In genomic region chr12:75571651-75572050, GRCh38 we compare ENCODE assay signal across 18 cellular contexts.
"Had no signal": no experiment of that assay in that cellular context is flagged by ENCODE, and none has a peak within 500 bp of the region (broad histone marks: within the 10 kb centered on the region; RNA-seq: fewer than 3 reads in every experiment).

No MANE protein-coding gene starts in this region.

- H3K36me3 Mint-ChIP-seq: activated naive CD4-positive, alpha-beta T cell treated with anti-CD3 and anti-CD28 coated beads, Interleukin-2, amount 10 ng/mL, durations not matched to agents 7 days and 5 days; naive B cell; neural progenitor cell had no signal

- H3K9me3 ChIP-seq: thoracic aorta, upper lobe of left lung had no signal

- H3K4me3 Mint-ChIP-seq: activated B cell treated with CpG ODN at 0.5 μM for 24 hours; activated CD4-positive, alpha-beta T cell treated with anti-CD3 and anti-CD28 coated beads for 36 hours; activated naive CD4-positive, alpha-beta T cell treated with anti-CD3 and anti-CD28 coated beads, Interleukin-2, amount 10 ng/mL, durations not matched to agents 7 days and 5 days; dendritic cell treated with granulocyte-macrophage colony-stimulating factor and Interleukin-4, amounts not matched to agents 40 ng/mL and 50 ng/mL, for 4 days; naive B cell; neural progenitor cell had no signal

- H3K27me3 Mint-ChIP-seq: dendritic cell treated with granulocyte-macrophage colony-stimulating factor and Interleukin-4, amounts not matched to agents 40 ng/mL and 50 ng/mL, for 4 days had no signal

- ATAC-seq: activated CD4-positive, alpha-beta T cell treated with anti-CD3 and anti-CD28 coated beads for 36 hours; left cardiac atrium had no signal

- H3K4me3 ChIP-seq: neural progenitor cell, thoracic aorta, upper lobe of left lung had no signal

- H3K27ac Mint-ChIP-seq: activated B cell treated with CpG ODN at 0.5 μM for 24 hours; activated CD4-positive, alpha-beta T cell treated with anti-CD3 and anti-CD28 coated beads for 36 hours; activated naive CD4-positive, alpha-beta T cell treated with anti-CD3 and anti-CD28 coated beads, Interleukin-2, amount 10 ng/mL, durations not matched to agents 7 days and 5 days; dendritic cell treated with granulocyte-macrophage colony-stimulating factor and Interleukin-4, amounts not matched to agents 40 ng/mL and 50 ng/mL, for 4 days; naive B cell; neural progenitor cell had no signal

- H3K4me1 Mint-ChIP-seq: activated B cell treated with CpG ODN at 0.5 μM for 24 hours; activated CD4-positive, alpha-beta T cell treated with anti-CD3 and anti-CD28 coated beads for 36 hours; activated naive CD4-positive, alpha-beta T cell treated with anti-CD3 and anti-CD28 coated beads, Interleukin-2, amount 10 ng/mL, durations not matched to agents 7 days and 5 days had no signal

- H3K9me3 Mint-ChIP-seq: activated B cell treated with CpG ODN at 0.5 μM for 24 hours; activated naive CD4-positive, alpha-beta T cell treated with anti-CD3 and anti-CD28 coated beads, Interleukin-2, amount 10 ng/mL, durations not matched to agents 7 days and 5 days; dendritic cell treated with granulocyte-macrophage colony-stimulating factor and Interleukin-4, amounts not matched to agents 40 ng/mL and 50 ng/mL, for 4 days; naive B cell had no signal

- H3K27me3 ChIP-seq: neural progenitor cell, upper lobe of left lung had no signal

- H3K36me3 ChIP-seq: neural progenitor cell, thoracic aorta, upper lobe of left lung had no signal

- H3K4me1 ChIP-seq: neural progenitor cell, upper lobe of left lung had no signal

- H3K27ac ChIP-seq: neural progenitor cell, thoracic aorta, upper lobe of left lung had no signal

- DNase-seq: activated B cell treated with CpG ODN at 0.5 μM for 24 hours; activated CD4-positive, alpha-beta T cell treated with anti-CD3 and anti-CD28 coated beads for 36 hours; activated CD4-positive, alpha-beta T cell treated with anti-CD3 and anti-CD28 coated beads, Interleukin-2, amount 50 U/mL, for 48 hours; activated effector memory CD4-positive, alpha-beta T cell treated with anti-CD3 and anti-CD28 coated beads, Interleukin-2, amount 50 U/mL, for 16 hours; activated naive CD4-positive, alpha-beta T cell treated with anti-CD3 and anti-CD28 coated beads, Interleukin-2, amount 10 ng/mL, durations not matched to agents 7 days and 5 days; amygdala; effector CD8-positive, alpha-beta T cell; erythroblast; hypothalamus; left cardiac atrium; naive B cell; stimulated activated CD4-positive, alpha-beta T cell treated with anti-CD3 and anti-CD28 coated beads, Interleukin-4, amount 100 ng/mL, for 1 hour; stimulated activated naive CD4-positive, alpha-beta T cell; T-helper 9 cell; upper lobe of left lung had no signal
